ENCODE assay signal across 11 cellular contexts in genomic region chr10:34434119-34434594, GRCh38.
DNase-seq lines count a peak whose midpoint lies in the region; ATAC-seq, FAIRE-seq and TF ChIP-seq lines count a peak whose summit lies in the region.
"Had no signal": no experiment of that assay in that cellular context is flagged by ENCODE, and none has a peak within 500 bp of the region (broad histone marks: within the 10 kb centered on the region; RNA-seq: fewer than 3 reads in every experiment).

No MANE protein-coding gene starts in this region.

- no TSS peak for BruUV-seq in K562 (replicated peaks; lab: Mats Ljungman, UMichigan)

- H4K20me1 ChIP-seq in K562 (replicated peaks; ENCODE audit: control insufficient read depth, insufficient read depth, low read length), result no peaks in the 10 kb centered on the region

- in situ Hi-C loops in K562 (cut with MboI), result no loop called here

- no peak for TF ChIP-seq RAD21 in K562 (CRISPR knock-in tag; conservative IDR thresholded peaks at IDR 0.05 in 1 of 2, IDR thresholded peaks at IDR 0.05 in 1 of 2)

- H3K4me1 ChIP-seq in K562 (replicated peaks in 1 of 2; ENCODE audit: control insufficient read depth in 2 of 2, insufficient read depth in 2 of 2, low read length in 2 of 2) (no peaks in the 10 kb centered on the region; a peak in 2 of 5 replicates), aorta (ENCODE audit: control insufficient read depth in 1 of 2, insufficient read depth in 2 of 2, low read length in 2 of 2) (peaks cover 4% of the 10 kb centered on the region in 2 donors)

- intact Hi-C loops in K562 (cut with micrococcal nuclease) (no loop called here), left ventricle myocardium superior (cut with micrococcal nuclease) (no loop called here), aorta (cut with DNase I) (loop anchor here in 1 of 2 donors (10.0 kb wide), 1 partner anchor 201 kb away; no protein-coding TSS in a partner anchor)

- H3K4me3 ChIP-seq in K562, result no peak overlapping the region
- no peak overlapping the region for H3K4me3 ChIP-seq in aorta (ENCODE audit: low read length in 2 of 2)

- no peaks in the 10 kb centered on the region for H3K79me2 ChIP-seq in K562 (ENCODE audit: control insufficient read depth, insufficient read depth, low read length)

- H3K27ac ChIP-seq in K562 (ENCODE audit: extremely low read depth, low read depth, low read length) (no peak overlapping the region), aorta (ENCODE audit: low read depth in 1 of 2, low read length in 2 of 2) (no peak overlapping the region)
- H3K27ac ChIP-seq: 22Rv1 had no signal

- TF ChIP-seq CTCF in K562 (IDR thresholded peaks at IDR 0.05 in 2 of 3, conservative IDR thresholded peaks at IDR 0.05 in 1 of 3; ENCODE audit: insufficient read depth in 2 of 3, low read depth in 1 of 3, low read length in 3 of 3), result no peak

- H3K27me3 ChIP-seq in K562 (ENCODE audit: control insufficient read depth in 2 of 2, insufficient read depth in 2 of 2, low read length in 2 of 2), result no peaks in the 10 kb centered on the region; a peak in 1 of 5 replicates
- H3K27me3 ChIP-seq in aorta (ENCODE audit: control insufficient read depth in 1 of 2, insufficient read depth in 2 of 2, low read length in 1 of 2), result no peaks in the 10 kb centered on the region

- ATAC-seq in K562, result peak; percentile 51
- peak; percentile 60 for ATAC-seq in left ventricle myocardium superior
- ATAC-seq in aorta (ENCODE audit: low FRiP score), result peak; percentile 73
- no peak for ATAC-seq in GM18505 (IDR thresholded peaks at IDR 0.05; ENCODE audit: unreplicated experiment)

- H3K36me3 ChIP-seq in K562 (ENCODE audit: control insufficient read depth, insufficient read depth, low read length) (no peaks in the 10 kb centered on the region), aorta (ENCODE audit: control insufficient read depth in 1 of 2, insufficient read depth in 2 of 2, low read length in 1 of 2) (no peaks in the 10 kb centered on the region)

- CTCF ChIA-PET in K562 (lab: Yijun Ruan, JAX; ENCODE audit: low intra/inter-chr PET ratio), result interaction anchor here (0.6 kb wide), 1 partner anchor 164 kb away, joined by 3 read pairs; no protein-coding TSS in a partner anchor

- H2AFZ ChIP-seq in K562 (ENCODE audit: low read depth, low read length), result no peak overlapping the region

- no peaks in the 10 kb centered on the region for H3K9me1 ChIP-seq in K562 (ENCODE audit: control insufficient read depth, insufficient read depth, low read length)

- TF ChIP-seq POLR2A in K562 (conservative IDR thresholded peaks at IDR 0.05) (no peak), GM18505 (IDR thresholded peaks at IDR 0.05; ENCODE audit: borderline replicate concordance, extremely low read depth, insufficient read depth, insufficient read length) (no peak)

- WGBS in K562 (ENCODE audit: insufficient coverage, low coverage, missing lambda C conversion rate), result 0% methylated on average over 2 of the region's 2 CpGs
- 86 to 87% methylated on average over 2 of the region's 2 CpGs for WGBS in aorta, 2 donors

- DNase-seq in DMS53 (lab: John Stamatoyannopoulos, UW) (peak; percentile 25), DMS53 treated with DMSO at 0.1 percent for 48 hours (lab: John Stamatoyannopoulos, UW; ENCODE audit: unreplicated experiment) (no peak), K562 (ENCODE audit: extremely low read depth in 1 of 4, low spot score in 3 of 4) (peak in 2 of 4 experiments; percentile 4 to 19), left ventricle myocardium superior (no peak), aorta (no peak), NCI-H526 treated with DMSO at 0.1 percent for 48 hours (lab: John Stamatoyannopoulos, UW) (no peak), NCI-H446 treated with DMSO at 0.1 percent for 48 hours (lab: John Stamatoyannopoulos, UW) (no peak)
- DNase-seq: MV-4-11; stimulated activated naive CD4-positive, alpha-beta T cell treated with Interleukin-2 at 50 U/mL for 16 hours had no signal

- POLR2A ChIA-PET in K562 (lab: Yijun Ruan, JAX), result interaction anchor here (0.7 kb wide), 1 partner anchor 520 kb away, joined by 3 read pairs; no protein-coding TSS in a partner anchor

- no peak overlapping the region for H3K9ac ChIP-seq in K562 (ENCODE audit: insufficient read depth in 1 of 2, low read depth in 2 of 2, low read length in 2 of 2)

- no peak for TF ChIP-seq EP300 in K562 (IDR thresholded peaks at IDR 0.05; ENCODE audit: low read length)

- H3K9me3 ChIP-seq in K562 (replicated peaks; ENCODE audit: control insufficient read depth, insufficient read depth, low read depth, low read length), result no peaks in the 10 kb centered on the region
- no peaks in the 10 kb centered on the region for H3K9me3 ChIP-seq in aorta (ENCODE audit: control insufficient read depth, low read length)

- FAIRE-seq in K562 (lab: Jason Lieb, UNC), result no peak

- H3K4me2 ChIP-seq in K562 (ENCODE audit: insufficient read depth, low read length), result no peak overlapping the region

TF ChIP-seq in K562, 482 proteins besides CTCF, POLR2A, EP300 and RAD21:
- TF ChIP-seq CXXC5 (CRISPR knock-in tag; IDR thresholded peaks at IDR 0.05) (no peak), MEIS2 (IDR thresholded peaks at IDR 0.05; ENCODE audit: partially characterized antibody) (peak; percentile 40), SMARCE1 (IDR thresholded peaks at IDR 0.05) (0 out of 2 replicates have a peak, but pooled peaks have one; percentile 34), TFAP4 (CRISPR knock-in tag; IDR thresholded peaks at IDR 0.05; ENCODE audit: borderline replicate concordance) (peak; percentile 51; the same call in 1 of the 2 replicates), MCM2 (IDR thresholded peaks at IDR 0.05; ENCODE audit: low read depth) (no peak), JUND (IDR thresholded peaks at IDR 0.05; ENCODE audit: borderline replicate concordance, low read depth, low read length) (peak; percentile 79), JUND (tag; IDR thresholded peaks at IDR 0.05; ENCODE audit: borderline replicate concordance, low read depth, low read length) (peak; percentile 65; the same call in 1 of the 3 replicates), HMG20A (CRISPR knock-in tag; conservative IDR thresholded peaks at IDR 0.05) (no peak), ZNF444 (CRISPR knock-in tag; IDR thresholded peaks at IDR 0.05) (no peak), ARID1B (IDR thresholded peaks at IDR 0.05) (peak; percentile 62), ATF3 (IDR thresholded peaks at IDR 0.05) (peak; percentile 52), ATF3 (CRISPR knock-in tag; conservative IDR thresholded peaks at IDR 0.05) (no peak), SMARCA4 (IDR thresholded peaks at IDR 0.05) (peak; percentile 40; the same call in 1 of the 2 replicates), FOSL1 (tag; conservative IDR thresholded peaks at IDR 0.05) (peak; percentile 84), PKNOX1 (IDR thresholded peaks at IDR 0.05) (peak; percentile 7; the same call in 1 of the 2 replicates), ZNF24 (IDR thresholded peaks at IDR 0.05) (no peak), SOX6 (IDR thresholded peaks at IDR 0.05) (0 out of 2 replicates have a peak, but pooled peaks have one; percentile 21), TAF1 (IDR thresholded peaks at IDR 0.05; ENCODE audit: control insufficient read depth, extremely low read depth, insufficient read depth, low read length, severe bottlenecking) (no peak), CEBPG (CRISPR knock-in tag; IDR thresholded peaks at IDR 0.05) (peak; percentile 54; the same call in 1 of the 2 replicates), CEBPG (tag; conservative IDR thresholded peaks at IDR 0.05 in 1 of 2, IDR thresholded peaks at IDR 0.05 in 1 of 2) (peak in 1 of 2 experiments; percentile 54; a peak in 2 of 4 replicates), GATA2 (CRISPR knock-in tag; IDR thresholded peaks at IDR 0.05) (peak; percentile 46; the same call in 1 of the 2 replicates), TCF3 (CRISPR knock-in tag; IDR thresholded peaks at IDR 0.05) (peak; percentile 77), C11orf30 (IDR thresholded peaks at IDR 0.05; ENCODE audit: low read depth) (0 out of 2 replicates have a peak, but pooled peaks have one; percentile 21)
